In the genomic region with DNA sequence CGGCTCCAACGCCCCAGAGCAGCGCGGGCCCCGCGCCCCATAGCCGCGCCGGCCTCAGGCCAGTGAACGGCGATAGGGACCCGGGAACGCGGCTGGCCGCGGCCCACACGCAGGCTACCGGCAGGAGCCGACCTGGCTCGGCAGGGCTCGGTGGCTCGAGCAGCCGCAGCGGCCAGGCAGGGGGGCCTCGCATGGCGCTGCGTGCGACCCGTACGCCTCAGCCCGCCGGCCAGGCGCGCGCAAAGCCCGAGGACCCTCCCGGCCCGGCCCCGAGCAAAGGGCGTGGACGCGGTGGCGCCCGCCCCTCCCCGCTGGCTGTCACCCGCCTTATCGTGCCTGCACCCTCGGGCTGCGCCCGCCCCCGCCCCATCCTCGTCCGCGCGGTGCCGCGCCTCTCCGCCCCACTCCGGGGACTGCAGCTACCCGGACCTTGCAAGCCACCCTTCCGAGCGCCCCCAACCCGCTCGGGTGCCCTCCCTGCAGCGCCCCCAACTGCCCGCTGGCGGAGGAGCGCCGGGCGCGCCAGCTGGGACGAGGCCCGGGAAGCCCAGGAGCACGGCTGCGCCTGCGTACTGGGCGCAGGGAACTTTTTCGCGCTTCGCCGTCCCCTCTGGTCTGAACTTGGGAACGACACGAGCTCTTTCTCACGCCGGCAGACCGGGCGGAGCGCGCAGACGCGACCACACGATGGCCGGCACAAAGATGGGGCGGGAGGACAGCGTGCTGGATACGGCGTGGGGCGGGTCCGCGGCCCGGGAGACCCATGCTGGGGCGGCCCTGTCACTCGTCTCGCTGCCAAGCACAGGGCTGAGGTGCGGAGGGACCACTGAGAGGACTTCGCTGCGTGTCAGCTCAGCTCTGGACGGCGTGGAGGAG, we compare ENCODE assay signal across 8 cellular contexts. TPM values are rescaled to one million over a fixed set of nuclear protein-coding genes. Genes with fewer than 3 reads are reported as not detected.
DNase-seq lines count a peak whose midpoint lies in the region; ATAC-seq, FAIRE-seq and TF ChIP-seq lines count a peak whose summit lies in the region.

A gene (minus strand): TSS at position 248 of the 876 bp plus-strand sequence. CDS start 55 bp downstream, at position 193.

- H3K4me3 ChIP-seq in fibroblast of the aortic adventitia (ENCODE audit: low read depth, low read length), result peak within 1 kb of the TSS; percentile 86

- TF ChIP-seq POLR2A in H54 (IDR thresholded peaks at IDR 0.05; ENCODE audit: low read depth, low read length), result peak; percentile 84

- H3K4me3 Mint-ChIP-seq in nephron progenitor cell, result peak within 1 kb of the TSS; percentile 89
- H3K4me3 Mint-ChIP-seq in stimulated activated naive CD8-positive, alpha-beta T cell treated with anti-CD3 and anti-CD28 coated beads, Interleukin-15, amount 100 ng/mL, for 72 hours, result peak within 1 kb of the TSS; percentile 91 to 92

- peak; percentile 61 for TF ChIP-seq CTCF in fibroblast of the aortic adventitia (IDR thresholded peaks at IDR 0.05; ENCODE audit: insufficient read depth, low read length)
- peak; percentile 70 for TF ChIP-seq CTCF in nephron progenitor cell (IDR thresholded peaks at IDR 0.05)

- ATAC-seq in stimulated activated naive CD8-positive, alpha-beta T cell treated with anti-CD3 and anti-CD28 coated beads, Interleukin-15, amount 100 ng/mL, for 72 hours, result peak; percentile 92

- H3K36me3 Mint-ChIP-seq in nephron progenitor cell (ENCODE audit: low read depth), result no peaks in the 10 kb centered on the region

- DNase-seq in G401 (ENCODE audit: low spot score) (peak; percentile 93), H54 (ENCODE audit: insufficient read length, low spot score) (peak; percentile 99), LoVo (ENCODE audit: low spot score) (peak; percentile 99), SHP77 (lab: John Stamatoyannopoulos, UW) (peak; percentile 95 to 97), fibroblast of the aortic adventitia (ENCODE audit: low read depth) (peak; percentile 95), nephron progenitor cell (peak; percentile 97)
- DNase-seq in activated effector memory CD4-positive, alpha-beta T cell treated with Interleukin-2 at 50 U/mL for 16 hours, result peak; percentile 86
- DNase-seq in stimulated activated naive CD8-positive, alpha-beta T cell treated with anti-CD3 and anti-CD28 coated beads, Interleukin-15, amount 100 ng/mL, for 72 hours, result peak; percentile 93 to 95

- no peaks in the 10 kb centered on the region for H3K9me3 Mint-ChIP-seq in nephron progenitor cell
- no peaks in the 10 kb centered on the region for H3K9me3 Mint-ChIP-seq in stimulated activated naive CD8-positive, alpha-beta T cell treated with anti-CD3 and anti-CD28 coated beads, Interleukin-15, amount 100 ng/mL, for 72 hours

- H3K4me1 Mint-ChIP-seq in nephron progenitor cell, result peaks cover 56% of the 10 kb centered on the region
- H3K4me1 Mint-ChIP-seq in stimulated activated naive CD8-positive, alpha-beta T cell treated with anti-CD3 and anti-CD28 coated beads, Interleukin-15, amount 100 ng/mL, for 72 hours, result peaks cover 36% of the 10 kb centered on the region

- H3K27ac Mint-ChIP-seq in nephron progenitor cell, result peak within 1 kb of the TSS; percentile 65
- H3K27ac Mint-ChIP-seq in stimulated activated naive CD8-positive, alpha-beta T cell treated with anti-CD3 and anti-CD28 coated beads, Interleukin-15, amount 100 ng/mL, for 72 hours, result peak within 1 kb of the TSS; percentile 88 to 89

- no peak for FAIRE-seq in H54 (lab: Jason Lieb, UNC)

- H3K27me3 Mint-ChIP-seq in nephron progenitor cell (ENCODE audit: low read depth, poor library complexity), result peaks cover 8% of the 10 kb centered on the region
- H3K27me3 Mint-ChIP-seq in stimulated activated naive CD8-positive, alpha-beta T cell treated with anti-CD3 and anti-CD28 coated beads, Interleukin-15, amount 100 ng/mL, for 72 hours, result no peaks in the 10 kb centered on the region

- in situ Hi-C loops in G401 (cut with HindIII; ENCODE audit: low sequenced_read_pairs), result no loop called here

RNA-seq across cellular contexts. Expression of the gene that starts here (rescaled TPM):
- total RNA-seq in G401 (2014; rRNA removed; shearing (Covaris generic)), result 16.8 and 19.8 TPM in 2 replicates
- 13.1 and 16.8 TPM in 2 replicates for total RNA-seq in fibroblast of the aortic adventitia (ENCODE audit: low replicate concordance)

Comparison
In these comparisons a context has a peak if more than half of its experiments do, and no peak if none do; other contexts are left out.
1. Peak in every context shown above with its lines: DNase-seq, ATAC-seq and H3K4me3 ChIP-seq.